Comparison of ENCODE assay signal across 24 cellular contexts in the genomic region with DNA sequence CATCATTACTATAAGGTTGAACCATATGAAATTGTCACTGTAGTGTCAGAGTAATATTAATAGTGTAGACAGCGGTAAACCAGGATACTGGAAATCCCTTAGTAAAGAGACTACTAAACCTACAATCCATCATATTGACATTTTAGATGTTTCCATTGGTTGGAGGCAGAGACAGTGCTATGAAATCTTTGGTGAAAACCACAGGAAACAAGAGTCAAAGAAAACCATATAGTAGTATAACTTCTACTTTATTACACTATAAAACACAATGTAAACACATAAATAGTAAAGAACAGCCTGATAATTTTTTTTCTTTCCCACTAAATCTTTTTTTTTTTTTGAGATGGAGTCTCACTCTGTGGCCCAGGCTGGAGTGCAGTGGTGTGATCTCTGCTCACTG.
"Had no signal": no experiment of that assay in that cellular context is flagged by ENCODE, and none has a peak within 500 bp of the region (broad histone marks: within the 10 kb centered on the region; RNA-seq: fewer than 3 reads in every experiment).

No MANE protein-coding gene starts in this region.

- FAIRE-seq: small intestine had no signal

- H3K27ac Mint-ChIP-seq: activated B cell treated with CpG ODN at 0.5 μM for 24 hours; activated naive CD4-positive, alpha-beta T cell treated with anti-CD3 and anti-CD28 coated beads, Interleukin-2, amount 50 U/mL, for 24 hours; dendritic cell treated with granulocyte-macrophage colony-stimulating factor and Interleukin-4, amounts not matched to agents 40 ng/mL and 50 ng/mL, for 4 days; nephron progenitor cell; T-cell had no signal

- ATAC-seq: left lobe of liver, psoas muscle, right cardiac atrium, T-cell, upper lobe of right lung had no signal

- H3K9me3 ChIP-seq: esophagus squamous epithelium, psoas muscle, testis, upper lobe of right lung had no signal

- H3K27me3 ChIP-seq: cardiac muscle cell, esophagus squamous epithelium, testis, upper lobe of right lung had no signal

- H3K4me3 ChIP-seq: cardiac muscle cell, esophagus squamous epithelium, psoas muscle, testis, upper lobe of right lung had no signal

- H3K4me3 Mint-ChIP-seq: activated B cell treated with CpG ODN at 0.5 μM for 24 hours; activated naive CD4-positive, alpha-beta T cell treated with anti-CD3 and anti-CD28 coated beads, Interleukin-2, amount 50 U/mL, for 24 hours; dendritic cell treated with granulocyte-macrophage colony-stimulating factor and Interleukin-4, amounts not matched to agents 40 ng/mL and 50 ng/mL, for 4 days; nephron progenitor cell; T-cell had no signal

- H3K27me3 Mint-ChIP-seq: activated B cell treated with CpG ODN at 0.5 μM for 24 hours; activated naive CD4-positive, alpha-beta T cell treated with anti-CD3 and anti-CD28 coated beads, Interleukin-2, amount 50 U/mL, for 24 hours; dendritic cell treated with granulocyte-macrophage colony-stimulating factor and Interleukin-4, amounts not matched to agents 40 ng/mL and 50 ng/mL, for 4 days; T-cell had no signal

- H3K9me3 Mint-ChIP-seq: activated B cell treated with CpG ODN at 0.5 μM for 24 hours; activated naive CD4-positive, alpha-beta T cell treated with anti-CD3 and anti-CD28 coated beads, Interleukin-2, amount 50 U/mL, for 24 hours; dendritic cell treated with granulocyte-macrophage colony-stimulating factor and Interleukin-4, amounts not matched to agents 40 ng/mL and 50 ng/mL, for 4 days; T-cell had no signal

- H3K36me3 ChIP-seq: cardiac muscle cell, esophagus squamous epithelium, upper lobe of right lung had no signal

- H3K27ac ChIP-seq: cardiac muscle cell, esophagus squamous epithelium, psoas muscle, testis, upper lobe of right lung had no signal

- DNase-seq: activated B cell treated with CpG ODN at 0.5 μM for 24 hours; activated CD4-positive, alpha-beta T cell treated with anti-CD3 and anti-CD28 coated beads for 48 hours; activated CD8-positive, alpha-beta memory T cell treated with anti-CD3 and anti-CD28 coated beads, Interleukin-2, amount 50 U/mL, for 48 hours; activated gamma-delta T cell; activated T-cell treated with anti-CD3 and anti-CD28 coated beads, Interleukin-2, amount 50 U/mL, for 48 hours; amniotic stem cell; effector CD8-positive, alpha-beta T cell; esophagus squamous epithelium; hippocampal formation; islet precursor cell; mammary epithelial cell; midbrain; nephron progenitor cell; psoas muscle; right cardiac atrium; small intestine; stimulated activated CD4-positive, alpha-beta T cell treated with anti-CD3 and anti-CD28 coated beads, Interleukin-4, amount 100 ng/mL, for 1 hour; T-cell; testis; upper lobe of right lung had no signal
